In the genomic region with DNA sequence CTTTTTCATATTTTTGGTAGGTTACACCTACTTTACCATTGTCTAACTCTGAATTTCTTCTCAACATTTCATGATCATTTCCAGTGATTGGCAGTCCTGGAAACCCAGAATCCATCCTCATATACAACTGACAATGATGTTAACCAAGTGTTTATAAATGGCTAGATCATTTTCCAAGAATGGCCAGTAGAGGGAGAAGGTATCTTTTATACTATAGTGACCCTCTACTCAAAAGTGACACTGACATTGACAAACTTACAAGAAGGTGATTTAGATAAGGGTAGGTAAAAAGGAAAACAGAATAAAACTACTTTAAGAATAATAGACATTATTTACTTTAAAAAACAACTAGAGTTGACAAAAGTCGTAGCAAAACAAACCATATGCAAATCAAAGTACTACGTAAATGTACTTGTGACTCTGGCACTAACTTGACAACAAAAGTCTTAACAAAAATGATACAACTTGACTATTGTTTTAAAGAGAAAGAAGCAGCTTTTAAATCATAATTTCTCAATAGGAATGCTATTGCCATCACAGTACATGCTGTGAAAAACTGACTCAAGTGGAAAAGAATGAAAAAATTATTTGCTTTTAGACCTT, we compare ENCODE assay signal across 8 cellular contexts.
A peak's percentile ranks its signal among the peaks of the same experiment; 100 is the strongest.
DNase-seq lines count a peak whose midpoint lies in the region; ATAC-seq and TF ChIP-seq lines count a peak whose summit lies in the region.

No MANE protein-coding gene starts in this region.

- intact Hi-C loops in CD4-positive, alpha-beta T cell (cut with DNase I, micrococcal nuclease): no loop called here

- TF ChIP-seq CTCF in SU-DHL-6 (IDR thresholded peaks at IDR 0.05; ENCODE audit: insufficient read depth, low read length, poor library complexity, severe bottlenecking): peak; percentile 50
- no peak for TF ChIP-seq CTCF in CD4-positive, alpha-beta T cell (IDR thresholded peaks at IDR 0.05)
- TF ChIP-seq CTCF in suprapubic skin (IDR thresholded peaks at IDR 0.05): peak in 1 of 2 donors; percentile 31

- no peaks in the 10 kb centered on the region for H3K9me3 Mint-ChIP-seq in CD4-positive, alpha-beta T cell

- peak; percentile 56 for ATAC-seq in HG02678 (IDR thresholded peaks at IDR 0.05; ENCODE audit: unreplicated experiment)
- ATAC-seq in CD4-positive, alpha-beta T cell (ENCODE audit: poor library complexity): no peak
- ATAC-seq in GM19395 (IDR thresholded peaks at IDR 0.05; ENCODE audit: unreplicated experiment): no peak

- H3K27ac ChIP-seq in SU-DHL-6 (ENCODE audit: low read depth, low read length) (no peak overlapping the region), suprapubic skin (no peak overlapping the region)
- H3K27ac ChIP-seq in CD4-positive, alpha-beta T cell (ENCODE audit: low read depth, low read length): no peak overlapping the region

- no peaks in the 10 kb centered on the region for H3K9me3 ChIP-seq in SU-DHL-6 (ENCODE audit: insufficient read depth, low read length)
- no peaks in the 10 kb centered on the region for H3K9me3 ChIP-seq in CD4-positive, alpha-beta T cell (ENCODE audit: control insufficient read depth, low read length)
- no peaks in the 10 kb centered on the region for H3K9me3 ChIP-seq in suprapubic skin

- CTCF ChIA-PET in CD4-positive, alpha-beta T cell (lab: Charles Lee): no interaction called here

- DNase-seq in Caki2 (ENCODE audit: low read depth) (peak; percentile 35), kidney glomerular epithelial cell (lab: John Stamatoyannopoulos, UW) (peak; percentile 68), cerebellar cortex (ENCODE audit: low spot score) (no peak), suprapubic skin (ENCODE audit: low spot score in 2 of 2) (no peak)
- DNase-seq in CD4-positive, alpha-beta T cell: no peak

- H3K27me3 ChIP-seq in SU-DHL-6 (ENCODE audit: low read length): 0 out of 2 replicates have a peak, but pooled peaks cover under 1% of the 10 kb centered on the region
- no peaks in the 10 kb centered on the region for H3K27me3 ChIP-seq in CD4-positive, alpha-beta T cell (ENCODE audit: control insufficient read depth, insufficient read depth, low read length)
- H3K27me3 ChIP-seq in suprapubic skin: no peaks in the 10 kb centered on the region

- H3K4me3 Mint-ChIP-seq in CD4-positive, alpha-beta T cell: no peak overlapping the region

- H3K4me1 ChIP-seq in suprapubic skin: no peaks in the 10 kb centered on the region

- no peak overlapping the region for H3K4me3 ChIP-seq in SU-DHL-6 (ENCODE audit: insufficient read depth, low read length, poor library complexity, severe bottlenecking)
- no peak overlapping the region for H3K4me3 ChIP-seq in suprapubic skin

- no peak overlapping the region for H3K27ac Mint-ChIP-seq in CD4-positive, alpha-beta T cell

- H2AFZ ChIP-seq in SU-DHL-6 (ENCODE audit: low read depth, low read length, severe bottlenecking): no peak overlapping the region

- TF ChIP-seq POLR2A in suprapubic skin (IDR thresholded peaks at IDR 0.05): no peak

- H3K36me3 ChIP-seq in SU-DHL-6 (ENCODE audit: low read length) (no peaks in the 10 kb centered on the region), suprapubic skin (peaks cover 27% of the 10 kb centered on the region)

- no peaks in the 10 kb centered on the region for H4K20me1 ChIP-seq in SU-DHL-6 (ENCODE audit: low read depth, low read length)

- TF ChIP-seq EP300 in suprapubic skin (IDR thresholded peaks at IDR 0.05): no peak

- no peak overlapping the region for H3K9ac ChIP-seq in SU-DHL-6 (ENCODE audit: low read length)

- 77% methylated on average over 2 of the region's 2 CpGs for WGBS in suprapubic skin

- POLR2A ChIA-PET in CD4-positive, alpha-beta T cell (lab: Charles Lee): no interaction called here

- no peaks in the 10 kb centered on the region for H3K4me1 Mint-ChIP-seq in CD4-positive, alpha-beta T cell (ENCODE audit: low read depth)

- no peaks in the 10 kb centered on the region for H3K79me2 ChIP-seq in SU-DHL-6 (ENCODE audit: insufficient read depth, low read length)

- H3K4me2 ChIP-seq in SU-DHL-6 (ENCODE audit: low read depth, low read length, poor library complexity, severe bottlenecking): no peak overlapping the region

- no peaks in the 10 kb centered on the region for H3K36me3 Mint-ChIP-seq in CD4-positive, alpha-beta T cell (ENCODE audit: low read depth)

- in situ Hi-C loops in Caki2 (cut with HindIII; ENCODE audit: low pct_unique_long_range_greater_than_20kb, low sequenced_read_pairs): no loop called here

- H3K9me2 ChIP-seq in SU-DHL-6 (replicated peaks; ENCODE audit: insufficient read depth, low read length): no peaks in the 10 kb centered on the region

- H3K27me3 Mint-ChIP-seq in CD4-positive, alpha-beta T cell: no peaks in the 10 kb centered on the region

- no peaks in the 10 kb centered on the region for H3F3A ChIP-seq in SU-DHL-6 (ENCODE audit: insufficient read depth)

Comparison
In these comparisons a context has a peak if more than half of its experiments do, and no peak if none do; other contexts are left out.
1. DNase-seq: peak in Caki2 (single experiment) and kidney glomerular epithelial cell (single experiment); none in cerebellar cortex (single experiment), CD4-positive, alpha-beta T cell (0 of 10) and suprapubic skin (0 of 2).